ENCODE assay signal across 8 cellular contexts in the genomic region with DNA sequence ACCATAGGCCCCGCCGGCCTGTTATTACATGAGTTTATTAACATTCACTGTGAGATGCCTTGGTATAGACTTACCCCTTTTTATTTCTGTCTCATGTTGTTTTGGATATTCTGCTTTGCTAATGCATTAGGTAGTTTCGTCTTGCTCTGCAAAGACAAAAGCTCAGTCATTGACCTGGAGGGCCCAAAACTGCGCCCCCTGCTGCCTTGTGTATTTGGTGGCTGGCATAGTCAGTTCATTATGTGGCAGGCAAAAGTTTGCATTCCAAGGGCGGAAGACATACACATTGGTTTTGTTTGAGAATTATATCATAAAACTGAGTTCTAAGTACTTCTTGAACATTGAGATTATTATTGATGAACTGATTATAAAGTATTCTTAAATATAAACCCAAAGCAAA.
DNase-seq lines count a peak whose midpoint lies in the region; ATAC-seq and TF ChIP-seq lines count a peak whose summit lies in the region.

No MANE protein-coding gene starts in this region.

- no peaks in the 10 kb centered on the region for H3K27me3 Mint-ChIP-seq in activated T-helper 1 cell treated with anti-CD3 and anti-CD28 coated beads, Interleukin-12 subunit alpha, Interleukin-12 subunit beta, Interleukin-2, Interleukin-4 antibody, amounts not matched to agents 30 ng/mL and 10 ng/mL and 1 ng/mL, durations not matched to agents 14 hours and 24 hours and 36 hours (ENCODE audit: insufficient read depth)

- H3K4me3 Mint-ChIP-seq in activated T-helper 1 cell treated with anti-CD3 and anti-CD28 coated beads, Interleukin-12 subunit alpha, Interleukin-12 subunit beta, Interleukin-2, Interleukin-4 antibody, amounts not matched to agents 30 ng/mL and 10 ng/mL and 1 ng/mL, durations not matched to agents 14 hours and 24 hours and 36 hours, result no peak overlapping the region

- peak; percentile 20 for DNase-seq in activated T-helper 1 cell treated with Interleukin-2 at 50 U/mL for 16 hours (ENCODE audit: low read depth)
- DNase-seq in activated T-helper 1 cell treated with anti-CD3 and anti-CD28 coated beads, Interleukin-12 subunit alpha, Interleukin-12 subunit beta, Interleukin-2, Interleukin-4 antibody, amounts not matched to agents 30 ng/mL and 10 ng/mL and 1 ng/mL, durations not matched to agents 14 hours and 24 hours and 36 hours (ENCODE audit: low spot score), result no peak
- peak; percentile 51 for DNase-seq in activated CD4-positive, alpha-beta T cell treated with anti-CD3 and anti-CD28 coated beads, Interleukin-2, amount 50 U/mL, for 1 hour
- no peak for DNase-seq in esophagus muscularis mucosa (ENCODE audit: extremely low spot score)
- peak; percentile 19 to 37 for DNase-seq in stimulated activated CD4-positive, alpha-beta T cell treated with anti-CD3 and anti-CD28 coated beads, Interleukin-12 subunit alpha, Interleukin-12 subunit beta, amount 100 ng/mL, for 24 hours (ENCODE audit: low read depth in 2 of 2)
- no peak for DNase-seq in NCI-H510A treated with DMSO at 0.1 percent for 48 hours (lab: John Stamatoyannopoulos, UW)

- H3K9me3 ChIP-seq in esophagus muscularis mucosa, result no peaks in the 10 kb centered on the region

- H3K4me1 ChIP-seq in esophagus muscularis mucosa, result no peaks in the 10 kb centered on the region

- no peaks in the 10 kb centered on the region for H3K36me3 Mint-ChIP-seq in activated T-helper 1 cell treated with anti-CD3 and anti-CD28 coated beads, Interleukin-12 subunit alpha, Interleukin-12 subunit beta, Interleukin-2, Interleukin-4 antibody, amounts not matched to agents 30 ng/mL and 10 ng/mL and 1 ng/mL, durations not matched to agents 14 hours and 24 hours and 36 hours (ENCODE audit: low read depth)

- H3K9me3 Mint-ChIP-seq in activated T-helper 1 cell treated with anti-CD3 and anti-CD28 coated beads, Interleukin-12 subunit alpha, Interleukin-12 subunit beta, Interleukin-2, Interleukin-4 antibody, amounts not matched to agents 30 ng/mL and 10 ng/mL and 1 ng/mL, durations not matched to agents 14 hours and 24 hours and 36 hours, result no peaks in the 10 kb centered on the region

- no peak for TF ChIP-seq EP300 in esophagus muscularis mucosa (IDR thresholded peaks at IDR 0.05)

- no peaks in the 10 kb centered on the region for H3K36me3 ChIP-seq in esophagus muscularis mucosa

- ATAC-seq in GM18505 (IDR thresholded peaks at IDR 0.05; ENCODE audit: unreplicated experiment), result no peak
- ATAC-seq in activated CD4-positive, CD25-positive, alpha-beta regulatory T cell treated with anti-CD3 and anti-CD28 coated beads, Interleukin-2, amount 50 U/mL, for 24 hours, result no peak

- no peak overlapping the region for H3K4me3 ChIP-seq in esophagus muscularis mucosa

- H3K27ac ChIP-seq in esophagus muscularis mucosa (replicated peaks in 1 of 4), result no peak overlapping the region

- H3K27me3 ChIP-seq in esophagus muscularis mucosa, result no peaks in the 10 kb centered on the region

- 81% methylated on average over 5 of the region's 5 CpGs for WGBS in esophagus muscularis mucosa

- intact Hi-C loops in activated T-helper 1 cell treated with anti-CD3 and anti-CD28 coated beads, Interleukin-12 subunit alpha, Interleukin-12 subunit beta, Interleukin-2, Interleukin-4 antibody, amounts not matched to agents 30 ng/mL and 10 ng/mL and 1 ng/mL, durations not matched to agents 14 hours and 24 hours and 36 hours (cut with micrococcal nuclease), result loop anchor here (1.0 kb wide), 2 partner anchors 372 to 808 kb away; a partner anchor contains a TSS
- intact Hi-C loops in esophagus muscularis mucosa (cut with DNase I), result no loop called here

- H3K27ac Mint-ChIP-seq in activated T-helper 1 cell treated with anti-CD3 and anti-CD28 coated beads, Interleukin-12 subunit alpha, Interleukin-12 subunit beta, Interleukin-2, Interleukin-4 antibody, amounts not matched to agents 30 ng/mL and 10 ng/mL and 1 ng/mL, durations not matched to agents 14 hours and 24 hours and 36 hours, result no peak overlapping the region

- no peak for TF ChIP-seq POLR2A in esophagus muscularis mucosa (IDR thresholded peaks at IDR 0.05; ENCODE audit: low read depth)
- TF ChIP-seq POLR2A in GM18505 (IDR thresholded peaks at IDR 0.05; ENCODE audit: borderline replicate concordance, extremely low read depth, insufficient read depth, insufficient read length), result no peak

- no peaks in the 10 kb centered on the region for H3K4me1 Mint-ChIP-seq in activated T-helper 1 cell treated with anti-CD3 and anti-CD28 coated beads, Interleukin-12 subunit alpha, Interleukin-12 subunit beta, Interleukin-2, Interleukin-4 antibody, amounts not matched to agents 30 ng/mL and 10 ng/mL and 1 ng/mL, durations not matched to agents 14 hours and 24 hours and 36 hours (ENCODE audit: low read depth)

- TF ChIP-seq CTCF in esophagus muscularis mucosa (IDR thresholded peaks at IDR 0.05), result peak in 2 of 3 experiments; percentile 23 to 27

Comparison
In these comparisons a context has a peak if more than half of its experiments do, and no peak if none do; other contexts are left out.
1. DNase-seq: peak in activated T-helper 1 cell treated with Interleukin-2 at 50 U/mL for 16 hours (single experiment), activated CD4-positive, alpha-beta T cell treated with anti-CD3 and anti-CD28 coated beads, Interleukin-2, amount 50 U/mL, for 1 hour (single experiment) and stimulated activated CD4-positive, alpha-beta T cell treated with anti-CD3 and anti-CD28 coated beads, Interleukin-12 subunit alpha, Interleukin-12 subunit beta, amount 100 ng/mL, for 24 hours (2 of 2); none in activated T-helper 1 cell treated with anti-CD3 and anti-CD28 coated beads, Interleukin-12 subunit alpha, Interleukin-12 subunit beta, Interleukin-2, Interleukin-4 antibody, amounts not matched to agents 30 ng/mL and 10 ng/mL and 1 ng/mL, durations not matched to agents 14 hours and 24 hours and 36 hours (single experiment), esophagus muscularis mucosa (single experiment) and NCI-H510A treated with DMSO at 0.1 percent for 48 hours (single experiment).